In the genomic region with DNA sequence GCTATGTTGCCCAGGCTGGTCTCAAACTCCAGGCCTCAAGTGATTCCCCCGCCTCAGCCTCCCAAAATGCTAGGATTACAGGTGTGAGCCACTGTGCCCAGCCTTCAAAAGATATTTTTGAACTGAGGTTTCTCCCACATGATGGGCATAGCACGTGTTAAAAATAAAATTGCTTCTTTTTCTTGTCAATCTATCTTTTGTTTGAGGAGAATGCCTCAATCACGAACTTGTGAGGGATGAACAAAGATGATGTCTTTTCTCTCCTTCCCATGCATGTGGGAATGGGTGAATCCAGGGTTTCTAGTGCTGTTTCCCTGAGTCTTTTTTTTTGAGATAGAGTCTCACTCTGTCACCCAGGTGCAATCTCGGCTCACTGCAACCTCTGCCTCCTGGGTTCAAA, we compare ENCODE assay signal across 29 cellular contexts.
"Had no signal": no experiment of that assay in that cellular context is flagged by ENCODE, and none has a peak within 500 bp of the region (broad histone marks: within the 10 kb centered on the region; RNA-seq: fewer than 3 reads in every experiment).

No MANE protein-coding gene starts in this region.

- FAIRE-seq: TTC549 had no signal

- H3K9me3 Mint-ChIP-seq: activated naive CD8-positive, alpha-beta T cell treated with anti-CD3 and anti-CD28 coated beads, Interleukin-2, amount 10 ng/mL, durations not matched to agents 7 days and 5 days had no signal

- ATAC-seq: activated CD8-positive, alpha-beta T cell treated with anti-CD3 and anti-CD28 coated beads, Interleukin-2, amount 10 ng/mL, durations not matched to agents 7 days and 5 days had no signal

- H3K4me1 ChIP-seq: breast epithelium, colonic mucosa, Peyer's patch, SJSA1 had no signal

- H3K36me3 Mint-ChIP-seq: activated naive CD8-positive, alpha-beta T cell treated with anti-CD3 and anti-CD28 coated beads, Interleukin-2, amount 10 ng/mL, durations not matched to agents 7 days and 5 days had no signal

- DNase-seq: activated CD4-positive, alpha-beta T cell treated with anti-CD3 and anti-CD28 coated beads for 4 hours; activated CD4-positive, alpha-beta T cell treated with anti-CD3 and anti-CD28 coated beads, Interleukin-2, amount 50 U/mL, for 4 hours; activated CD8-positive, alpha-beta memory T cell treated with anti-CD3 and anti-CD28 coated beads, Interleukin-2, amount 50 U/mL, for 48 hours; activated CD8-positive, alpha-beta T cell treated with anti-CD3 and anti-CD28 coated beads, Interleukin-2, amount 10 ng/mL, durations not matched to agents 7 days and 5 days; activated naive CD4-positive, alpha-beta T cell treated with anti-CD3 and anti-CD28 coated beads, Interleukin-2, amount 50 U/mL, for 16 hours; activated naive CD8-positive, alpha-beta T cell treated with anti-CD3 and anti-CD28 coated beads, Interleukin-2, amount 10 ng/mL, durations not matched to agents 7 days and 5 days; activated T-cell treated with anti-CD3 and anti-CD28 coated beads, Interleukin-2, amount 50 U/mL, for 1 hour; adrenal gland; anterior cingulate cortex; caudate nucleus; colonic mucosa; MG63; MV-4-11; NCI-H1105; NCI-H1436; NCI-H1694 treated with DMSO at 0.1 percent for 48 hours; NCI-H2029 treated with DMSO at 0.1 percent for 48 hours; NCI-H345; NCI-H510A; NCI-H526 treated with DMSO at 0.1 percent for 48 hours; NCI-H82; OCI-M1; Peyer's patch; SHP77; T-helper 2 cell; T1000 had no signal

- H3K36me3 ChIP-seq: adrenal gland, breast epithelium, colonic mucosa, MG63, Peyer's patch, SJSA1 had no signal

- H3K4me3 ChIP-seq: adrenal gland, breast epithelium, colonic mucosa, MG63, Peyer's patch, SJSA1 had no signal

- H3K27ac ChIP-seq: colonic mucosa, Peyer's patch, SJSA1 had no signal

- H3K4me3 Mint-ChIP-seq: activated CD8-positive, alpha-beta T cell treated with anti-CD3 and anti-CD28 coated beads, Interleukin-2, amount 10 ng/mL, durations not matched to agents 7 days and 5 days; activated naive CD8-positive, alpha-beta T cell treated with anti-CD3 and anti-CD28 coated beads, Interleukin-2, amount 10 ng/mL, durations not matched to agents 7 days and 5 days had no signal

- H3K9me3 ChIP-seq: adrenal gland, breast epithelium, colonic mucosa, MG63, Peyer's patch, SJSA1 had no signal

- H3K27me3 ChIP-seq: adrenal gland, breast epithelium, colonic mucosa, MG63, Peyer's patch, SJSA1 had no signal

- H3K27ac Mint-ChIP-seq: activated CD8-positive, alpha-beta T cell treated with anti-CD3 and anti-CD28 coated beads, Interleukin-2, amount 10 ng/mL, durations not matched to agents 7 days and 5 days; activated naive CD8-positive, alpha-beta T cell treated with anti-CD3 and anti-CD28 coated beads, Interleukin-2, amount 10 ng/mL, durations not matched to agents 7 days and 5 days had no signal
